ENCODE assay signal across 23 cellular contexts in the genomic region with DNA sequence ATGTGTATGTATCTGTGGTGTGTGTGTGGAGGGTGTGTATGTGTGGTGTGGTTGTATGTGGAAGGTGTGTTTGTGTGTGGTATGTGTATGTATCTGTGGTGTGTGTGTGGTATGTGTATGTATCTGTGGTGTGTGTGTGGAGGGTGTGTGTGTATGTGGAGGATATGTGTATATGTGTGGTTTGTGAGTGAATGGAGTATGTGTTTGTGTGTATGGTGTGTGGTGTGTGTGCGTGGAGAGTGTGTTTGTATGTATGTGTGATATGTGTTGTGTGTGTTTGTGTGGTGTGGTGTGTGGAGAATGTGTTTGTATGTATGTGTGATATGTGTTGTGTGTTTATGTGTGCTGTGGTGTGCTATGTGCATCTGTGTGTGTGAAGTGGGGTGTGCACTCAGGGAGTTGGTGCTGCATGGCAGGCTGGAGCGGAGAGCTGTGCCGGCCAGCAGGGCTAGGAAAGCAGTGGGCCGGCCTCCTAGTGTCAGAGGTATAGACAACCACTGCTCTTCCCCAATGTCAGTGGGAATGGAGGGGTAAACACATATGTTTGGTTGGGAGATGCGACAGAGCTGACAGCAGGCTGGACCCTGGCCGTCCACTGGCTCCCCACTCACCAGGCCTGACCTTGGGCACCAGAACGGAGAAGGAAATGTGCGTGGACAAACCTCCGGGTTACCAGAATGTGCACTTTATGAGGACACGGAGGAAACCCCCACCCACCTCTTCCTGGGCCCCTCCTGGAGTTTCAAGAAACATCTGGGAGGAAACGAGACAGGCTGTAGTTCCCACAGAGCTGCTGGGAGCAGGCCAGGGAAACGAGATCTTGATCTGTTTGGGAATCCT.
DNase-seq lines count a peak whose midpoint lies in the region; ATAC-seq, FAIRE-seq and TF ChIP-seq lines count a peak whose summit lies in the region.
"Had no signal": no experiment of that assay in that cellular context is flagged by ENCODE, and none has a peak within 500 bp of the region (broad histone marks: within the 10 kb centered on the region; RNA-seq: fewer than 3 reads in every experiment).

No MANE protein-coding gene starts in this region.

- no peaks in the 10 kb centered on the region for H3K27me3 ChIP-seq in H1 (replicated peaks in 1 of 4; ENCODE audit: control insufficient read depth in 3 of 4, extremely low read depth in 1 of 4, insufficient read depth in 3 of 4, low read length in 3 of 4)
- H3K27me3 ChIP-seq in upper lobe of right lung, result no peaks in the 10 kb centered on the region
- H3K27me3 ChIP-seq: dorsolateral prefrontal cortex, upper lobe of left lung had no signal

- H3K56ac ChIP-seq in H1 (replicated peaks; ENCODE audit: insufficient read length, low read depth, low read length), result peak overlapping the region; percentile 93

- 82 to 100% methylated on average over 1 to 12 of the region's 12 CpGs for WGBS in H1 (ENCODE audit: extremely low coverage in 1 of 2, insufficient coverage in 1 of 2, insufficient read length in 1 of 2, insufficient replicate concordance in 2 of 2, low coverage in 1 of 2, low lambda C conversion rate in 2 of 2, missing lambda C conversion rate in 1 of 2), 2 experiments

- H3K4me3 ChIP-seq in H1 (ENCODE audit: extremely low read depth in 1 of 4, insufficient read depth in 2 of 4, low read depth in 3 of 4, low read length in 4 of 4) (no peak overlapping the region), upper lobe of right lung (no peak overlapping the region)
- H3K4me3 ChIP-seq: dorsolateral prefrontal cortex, upper lobe of left lung had no signal

- no peak overlapping the region for H2AFZ ChIP-seq in H1 (ENCODE audit: low read length)

- TF ChIP-seq RAD21 in H1 (IDR thresholded peaks at IDR 0.05 in 1 of 2, conservative IDR thresholded peaks at IDR 0.05 in 1 of 2; ENCODE audit: low read depth in 2 of 2, low read length in 2 of 2), result no peak

- TF ChIP-seq CTCF in RWPE1 (conservative IDR thresholded peaks at IDR 0.05; ENCODE audit: low read depth), result no peak
- no peak for TF ChIP-seq CTCF in H1 (IDR thresholded peaks at IDR 0.05; ENCODE audit: control extremely low read depth in 1 of 3, insufficient read depth in 1 of 3, low read depth in 1 of 3, low read length in 3 of 3)
- no peak for TF ChIP-seq CTCF in upper lobe of right lung (IDR thresholded peaks at IDR 0.05)

- H3K23me2 ChIP-seq in H1 (ENCODE audit: low read depth, low read length), result peaks cover 10% of the 10 kb centered on the region; the same call in 1 of the 2 replicates

- no peak for FAIRE-seq in H1 (lab: Jason Lieb, UNC)
- FAIRE-seq: A204.1 had no signal

- H2BK12ac ChIP-seq in H1 (ENCODE audit: low read depth, low read length), result peak overlapping the region; percentile 96; the same call in 1 of the 2 replicates

- H2BK5ac ChIP-seq in H1 (ENCODE audit: low read depth, low read length), result peak overlapping the region; percentile 12; the same call in 1 of the 2 replicates

- no peak for TF ChIP-seq EP300 in H1 (IDR thresholded peaks at IDR 0.05; ENCODE audit: borderline replicate concordance in 1 of 2, low read depth in 2 of 2, low read length in 2 of 2)

- peak overlapping the region; percentile 94 for H2BK20ac ChIP-seq in H1 (ENCODE audit: low read length)

- no peak overlapping the region; the same call in 1 of the 2 replicates for H4K8ac ChIP-seq in H1 (ENCODE audit: extremely low read depth, insufficient read depth, low read length)

- no peak overlapping the region for H2BK120ac ChIP-seq in H1 (replicated peaks; ENCODE audit: low read depth, low read length)

- H3K27me3 Mint-ChIP-seq in stimulated activated memory B cell treated with anti-CD40 and anti-IgM and Interleukin-4, amounts not matched to agents 10 μg/mL and 1 μg/mL and 100 μg/mL, for 72 hours, result no peaks in the 10 kb centered on the region
- H3K27me3 Mint-ChIP-seq: CD4-positive, CD25-positive, alpha-beta regulatory T cell had no signal

- no peak overlapping the region for H3K27ac Mint-ChIP-seq in stimulated activated memory B cell treated with anti-CD40 and anti-IgM and Interleukin-4, amounts not matched to agents 10 μg/mL and 1 μg/mL and 100 μg/mL, for 72 hours
- H3K27ac Mint-ChIP-seq: activated CD4-positive, alpha-beta T cell treated with anti-CD3 and anti-CD28 coated beads for 36 hours; activated naive CD4-positive, alpha-beta T cell treated with anti-CD3 and anti-CD28 coated beads for 36 hours; CD4-positive, CD25-positive, alpha-beta regulatory T cell; nephron progenitor cell had no signal

- no peaks in the 10 kb centered on the region for H3K9me3 Mint-ChIP-seq in stimulated activated memory B cell treated with anti-CD40 and anti-IgM and Interleukin-4, amounts not matched to agents 10 μg/mL and 1 μg/mL and 100 μg/mL, for 72 hours
- H3K9me3 Mint-ChIP-seq: activated naive CD4-positive, alpha-beta T cell treated with anti-CD3 and anti-CD28 coated beads for 36 hours; CD4-positive, CD25-positive, alpha-beta regulatory T cell; nephron progenitor cell had no signal

- H4K20me1 ChIP-seq in H1 (replicated peaks in 1 of 2; ENCODE audit: control insufficient read depth in 1 of 2, insufficient read depth in 2 of 2, low read length in 2 of 2), result peaks cover 0 to 8% of the 10 kb centered on the region in 2 experiments

- no peak for TF ChIP-seq POLR2A in H1 (IDR thresholded peaks at IDR 0.05; ENCODE audit: control extremely low read depth in 1 of 2, low read depth in 2 of 2, low read length in 2 of 2)

- in situ Hi-C loops in G401 (cut with HindIII; ENCODE audit: low sequenced_read_pairs), result no loop called here

- H3K4me1 ChIP-seq in H1 (replicated peaks in 1 of 4; ENCODE audit: control insufficient read depth in 3 of 4, insufficient read depth in 4 of 4, low read length in 3 of 4) (peaks cover 6 to 31% (median 19%) of the 10 kb centered on the region in 4 experiments), upper lobe of right lung (peaks cover 9% of the 10 kb centered on the region)

- CTCF ChIA-PET in RWPE1 (lab: Yijun Ruan, JAX) (interaction anchor here (0.7 kb wide), 1 partner anchor 183 kb away, joined by 3 read pairs; no protein-coding TSS in a partner anchor), H1 (lab: Charles Lee; ENCODE audit: partially characterized antibody) (interaction anchor here (1.4 kb wide), 1 partner anchor 102 kb away, joined by 3 read pairs; no protein-coding TSS in a partner anchor)

- H3K4ac ChIP-seq in H1 (replicated peaks; ENCODE audit: insufficient read length, low read depth, low read length), result peak overlapping the region; percentile 53

- H3K36me3 Mint-ChIP-seq in stimulated activated memory B cell treated with anti-CD40 and anti-IgM and Interleukin-4, amounts not matched to agents 10 μg/mL and 1 μg/mL and 100 μg/mL, for 72 hours, result no peaks in the 10 kb centered on the region
- H3K36me3 Mint-ChIP-seq: CD4-positive, CD25-positive, alpha-beta regulatory T cell had no signal

- peak overlapping the region; percentile 87 for H2AK5ac ChIP-seq in H1 (ENCODE audit: low read depth, low read length)

- H3K9me3 ChIP-seq in H1 (ENCODE audit: insufficient read depth in 2 of 2, low read depth in 1 of 2, low read length in 1 of 2) (no peaks in the 10 kb centered on the region), upper lobe of right lung (no peaks in the 10 kb centered on the region)
- H3K9me3 ChIP-seq: upper lobe of left lung had no signal

- peaks cover 6% of the 10 kb centered on the region for H3K4me1 Mint-ChIP-seq in stimulated activated memory B cell treated with anti-CD40 and anti-IgM and Interleukin-4, amounts not matched to agents 10 μg/mL and 1 μg/mL and 100 μg/mL, for 72 hours
- H3K4me1 Mint-ChIP-seq: CD4-positive, CD25-positive, alpha-beta regulatory T cell had no signal

- H2BK15ac ChIP-seq in H1 (ENCODE audit: low read length), result peak overlapping the region; percentile 100

- H3K27ac ChIP-seq in RWPE1 (peak overlapping the region; percentile 45), H1 (ENCODE audit: low read depth, low read length) (0 out of 2 replicates have a peak overlapping the region, but pooled peaks have one; percentile 23), upper lobe of right lung (no peak overlapping the region)

- H3K4me2 ChIP-seq in H1 (ENCODE audit: insufficient read depth in 1 of 2, low read depth in 2 of 2, low read length in 2 of 2), result 0 out of 4 replicates have a peak overlapping the region, but pooled peaks of 1 of the 2 experiments have one; percentile 16

- intact Hi-C loops in upper lobe of right lung (cut with DNase I), result no loop called here

- ATAC-seq in stimulated activated memory B cell treated with anti-CD40 and anti-IgM and Interleukin-4, amounts not matched to agents 10 μg/mL and 1 μg/mL and 100 μg/mL, for 72 hours, result peak; percentile 14
- ATAC-seq in upper lobe of right lung, result no peak
- ATAC-seq: activated CD4-positive, alpha-beta T cell treated with anti-CD3 and anti-CD28 coated beads for 36 hours; esophagus mucosa; HCT116 had no signal

- H3K36me3 ChIP-seq in H1 (ENCODE audit: control insufficient read depth in 2 of 4, insufficient read depth in 4 of 4, low read length in 3 of 4) (no peaks in the 10 kb centered on the region; a peak in 1 of 8 replicates), upper lobe of right lung (no peaks in the 10 kb centered on the region)
- H3K36me3 ChIP-seq: upper lobe of left lung had no signal

- H3K14ac ChIP-seq in H1 (ENCODE audit: insufficient read length), result no peak overlapping the region

- H4K91ac ChIP-seq in H1 (replicated peaks; ENCODE audit: insufficient read length, low read length), result peak overlapping the region; percentile 56

- DNase-seq in activated CD8-positive, alpha-beta memory T cell treated with anti-CD3 and anti-CD28 coated beads for 24 hours, result peak; percentile 46
- DNase-seq in activated CD8-positive, alpha-beta memory T cell treated with anti-CD3 and anti-CD28 coated beads, Interleukin-2, amount 50 U/mL, for 4 hours, result no peak
- DNase-seq in RWPE1 (ENCODE audit: low spot score), result no peak
- DNase-seq in H1 (ENCODE audit: low read depth in 1 of 2, low spot score in 2 of 2), result no peak
- no peak for DNase-seq in SKM-1 treated with dmso at 0.1 percent for 144 hours (lab: John Stamatoyannopoulos, UW; ENCODE audit: unreplicated experiment)
- DNase-seq in G401 (ENCODE audit: low spot score), result no peak
- no peak for DNase-seq in upper lobe of right lung
- DNase-seq: activated CD4-positive, alpha-beta T cell treated with anti-CD3 and anti-CD28 coated beads for 36 hours; activated naive CD4-positive, alpha-beta T cell treated with anti-CD3 and anti-CD28 coated beads for 36 hours; aorta; CD4-positive, CD25-positive, alpha-beta regulatory T cell; DMS79; dorsolateral prefrontal cortex; glutamatergic neuron; mesendoderm; NCI-H1417; nephron progenitor cell; stimulated activated naive CD4-positive, alpha-beta T cell treated with Interleukin-2 at 50 U/mL for 16 hours; upper lobe of left lung had no signal

- H3K23ac ChIP-seq in H1 (ENCODE audit: insufficient read length), result no peak overlapping the region

- 0 out of 2 replicates have a peak overlapping the region, but pooled peaks have one; percentile 10 for H3K18ac ChIP-seq in H1 (ENCODE audit: extremely low read depth, low read length)

- H3K4me3 Mint-ChIP-seq in stimulated activated memory B cell treated with anti-CD40 and anti-IgM and Interleukin-4, amounts not matched to agents 10 μg/mL and 1 μg/mL and 100 μg/mL, for 72 hours, result no peak overlapping the region
- H3K4me3 Mint-ChIP-seq: activated CD4-positive, alpha-beta T cell treated with anti-CD3 and anti-CD28 coated beads for 36 hours; activated naive CD4-positive, alpha-beta T cell treated with anti-CD3 and anti-CD28 coated beads for 36 hours; CD4-positive, CD25-positive, alpha-beta regulatory T cell; nephron progenitor cell had no signal

- no peak overlapping the region for H4K5ac ChIP-seq in H1 (ENCODE audit: insufficient read length, low read depth, low read length)

- POLR2A ChIA-PET in RWPE1 (lab: Yijun Ruan, JAX; ENCODE audit: low non-redundant PET), result no interaction called here
- POLR2A ChIA-PET in H1 (lab: Charles Lee; ENCODE audit: partially characterized antibody), result no interaction called here

- no peaks in the 10 kb centered on the region for H3K79me1 ChIP-seq in H1 (ENCODE audit: low read depth, low read length)

- H3K9ac ChIP-seq in H1 (replicated peaks in 1 of 4; ENCODE audit: extremely low read depth in 1 of 4, low read depth in 3 of 4, low read length in 3 of 4), result no peak overlapping the region

- H3K79me2 ChIP-seq in H1 (ENCODE audit: control insufficient read depth in 1 of 2, insufficient read depth in 2 of 2, low read length in 2 of 2), result no peaks in the 10 kb centered on the region
